8 cellular contexts compared by ENCODE assay signal in genomic region chr17:76529224-76529642, GRCh38. TPM values are rescaled to one million over a fixed set of nuclear protein-coding genes. Genes with fewer than 3 reads are reported as not detected.
DNase-seq lines count a peak whose midpoint lies in the region; ATAC-seq lines count a peak whose summit lies in the region.

No MANE protein-coding gene starts in this region.

- peaks cover 60% of the 10 kb centered on the region for H3K4me1 Mint-ChIP-seq in stimulated activated naive CD8-positive, alpha-beta T cell treated with anti-CD3 and anti-CD28 coated beads, Interleukin-15, amount 100 ng/mL, for 72 hours
- H3K4me1 Mint-ChIP-seq in activated naive CD4-positive, alpha-beta T cell treated with anti-CD3 and anti-CD28 coated beads for 36 hours (ENCODE audit: low read depth): peaks cover 22% of the 10 kb centered on the region

- CTCF ChIA-PET in activated naive CD4-positive, alpha-beta T cell treated with anti-CD3 and anti-CD28 coated beads for 36 hours (lab: Charles Lee): interaction anchor here (0.6 to 2.0 kb wide), 4 partner anchors 11 to 95 kb away, joined by 3 to 9 read pairs (median 8); partner anchors contain the start of gene PRCD

- intact Hi-C loops in activated naive CD4-positive, alpha-beta T cell treated with anti-CD3 and anti-CD28 coated beads for 36 hours (cut with micrococcal nuclease): no loop called here

- H3K27ac Mint-ChIP-seq in stimulated activated naive CD8-positive, alpha-beta T cell treated with anti-CD3 and anti-CD28 coated beads, Interleukin-15, amount 100 ng/mL, for 72 hours: peak overlapping the region in 1 of 2 donors; percentile 25
- H3K27ac Mint-ChIP-seq in activated naive CD4-positive, alpha-beta T cell treated with anti-CD3 and anti-CD28 coated beads for 36 hours: no peak overlapping the region

- DNase-seq in stimulated activated naive CD8-positive, alpha-beta T cell treated with anti-CD3 and anti-CD28 coated beads, Interleukin-15, amount 100 ng/mL, for 72 hours: no peak
- no peak for DNase-seq in stimulated activated naive CD8-positive, alpha-beta T cell treated with anti-CD3 and anti-CD28 coated beads, Interleukin-15, Interleukin-2, amounts not matched to agents 100 U/mL and 50 U/mL, for 24 hours
- peak; percentile 39 for DNase-seq in dermis blood vessel endothelial cell
- peak; percentile 58 for DNase-seq in midbrain (lab: John Stamatoyannopoulos, UW)
- no peak for DNase-seq in stimulated activated CD4-positive, alpha-beta T cell treated with anti-CD3 and anti-CD28 coated beads, Interleukin-2, amount 100 ng/mL, for 48 hours
- DNase-seq in activated naive CD4-positive, alpha-beta T cell treated with anti-CD3 and anti-CD28 coated beads for 36 hours: no peak

- H3K36me3 Mint-ChIP-seq in activated naive CD4-positive, alpha-beta T cell treated with anti-CD3 and anti-CD28 coated beads for 36 hours (ENCODE audit: low read depth): no peaks in the 10 kb centered on the region

- ATAC-seq in stimulated activated naive CD8-positive, alpha-beta T cell treated with anti-CD3 and anti-CD28 coated beads, Interleukin-15, amount 100 ng/mL, for 72 hours: no peak
- ATAC-seq in stimulated activated naive CD8-positive, alpha-beta T cell treated with anti-CD3 and anti-CD28 coated beads, Interleukin-15, Interleukin-2, amounts not matched to agents 100 U/mL and 50 U/mL, for 24 hours: no peak
- ATAC-seq in GM21528 (IDR thresholded peaks at IDR 0.05; ENCODE audit: low FRiP score, unreplicated experiment) (no peak), HG03521 (IDR thresholded peaks at IDR 0.05; ENCODE audit: unreplicated experiment) (no peak)

- H3K4me3 Mint-ChIP-seq in stimulated activated naive CD8-positive, alpha-beta T cell treated with anti-CD3 and anti-CD28 coated beads, Interleukin-15, amount 100 ng/mL, for 72 hours: peak overlapping the region; percentile 54 to 85
- H3K4me3 Mint-ChIP-seq in activated naive CD4-positive, alpha-beta T cell treated with anti-CD3 and anti-CD28 coated beads for 36 hours: no peak overlapping the region

- H3K27me3 Mint-ChIP-seq in stimulated activated naive CD8-positive, alpha-beta T cell treated with anti-CD3 and anti-CD28 coated beads, Interleukin-15, amount 100 ng/mL, for 72 hours: no peaks in the 10 kb centered on the region
- no peaks in the 10 kb centered on the region for H3K27me3 Mint-ChIP-seq in activated naive CD4-positive, alpha-beta T cell treated with anti-CD3 and anti-CD28 coated beads for 36 hours (ENCODE audit: low read depth)

- H3K9me3 Mint-ChIP-seq in stimulated activated naive CD8-positive, alpha-beta T cell treated with anti-CD3 and anti-CD28 coated beads, Interleukin-15, amount 100 ng/mL, for 72 hours: no peaks in the 10 kb centered on the region
- no peaks in the 10 kb centered on the region for H3K9me3 Mint-ChIP-seq in activated naive CD4-positive, alpha-beta T cell treated with anti-CD3 and anti-CD28 coated beads for 36 hours

RNA-seq across cellular contexts. Expression of gene CYGB, which starts 8.3 kb away (rescaled TPM):
- 1.6 and 4.4 TPM in 2 replicates for total RNA-seq in dermis blood vessel endothelial cell
- not detected for total RNA-seq in activated naive CD4-positive, alpha-beta T cell treated with anti-CD3 and anti-CD28 coated beads for 36 hours

RNA-seq across cellular contexts. Expression of gene PRCD, which starts 10.6 kb away (rescaled TPM):
- 0.19 and 0.68 TPM in 2 replicates for total RNA-seq in dermis blood vessel endothelial cell
- not detected for total RNA-seq in activated naive CD4-positive, alpha-beta T cell treated with anti-CD3 and anti-CD28 coated beads for 36 hours

RNA-seq across cellular contexts. Expression of gene RHBDF2, which starts 28.0 kb away (rescaled TPM):
- 34.5 and 35.5 TPM in 2 replicates for total RNA-seq in dermis blood vessel endothelial cell
- total RNA-seq in activated naive CD4-positive, alpha-beta T cell treated with anti-CD3 and anti-CD28 coated beads for 36 hours: 10 to 100 TPM; 13.3 to 13.4 TPM

RNA-seq across cellular contexts. Expression of gene ST6GALNAC2, which starts 56.4 kb away (rescaled TPM):
- 0.28 and 0.51 TPM in 2 replicates for total RNA-seq in dermis blood vessel endothelial cell
- not detected for total RNA-seq in activated naive CD4-positive, alpha-beta T cell treated with anti-CD3 and anti-CD28 coated beads for 36 hours

Comparison
In these comparisons a context has a peak if more than half of its experiments do, and no peak if none do; other contexts are left out.
1. DNase-seq: peak in dermis blood vessel endothelial cell (single experiment) and midbrain (single experiment); none in stimulated activated naive CD8-positive, alpha-beta T cell treated with anti-CD3 and anti-CD28 coated beads, Interleukin-15, amount 100 ng/mL, for 72 hours (0 of 2), stimulated activated naive CD8-positive, alpha-beta T cell treated with anti-CD3 and anti-CD28 coated beads, Interleukin-15, Interleukin-2, amounts not matched to agents 100 U/mL and 50 U/mL, for 24 hours (single experiment), stimulated activated CD4-positive, alpha-beta T cell treated with anti-CD3 and anti-CD28 coated beads, Interleukin-2, amount 100 ng/mL, for 48 hours (0 of 2) and activated naive CD4-positive, alpha-beta T cell treated with anti-CD3 and anti-CD28 coated beads for 36 hours (single experiment).